ENCODE assay signal across 15 cellular contexts in genomic region chr7:71613316-71613715, GRCh38.
DNase-seq lines count a peak whose midpoint lies in the region; ATAC-seq, FAIRE-seq and TF ChIP-seq lines count a peak whose summit lies in the region.
"Had no signal": no experiment of that assay in that cellular context is flagged by ENCODE, and none has a peak within 500 bp of the region (broad histone marks: within the 10 kb centered on the region; RNA-seq: fewer than 3 reads in every experiment).

No MANE protein-coding gene starts in this region.

- H3K4me1 Mint-ChIP-seq in mesothelial cell of epicardium = peaks cover 12% of the 10 kb centered on the region
- peaks cover 25% of the 10 kb centered on the region for H3K4me1 Mint-ChIP-seq in type B pancreatic cell (ENCODE audit: unreplicated experiment)
- H3K4me1 Mint-ChIP-seq: stimulated activated naive B cell treated with anti-CD40 and anti-IgM and Interleukin-4, amounts not matched to agents 10 μg/mL and 1 μg/mL and 100 μg/mL, for 72 hours had no signal

- H2BK15ac ChIP-seq in H1 (ENCODE audit: low read length) = no peak overlapping the region

- H2BK20ac ChIP-seq in H1 (ENCODE audit: low read length) = no peak overlapping the region

- TF ChIP-seq CTCF in left ventricle myocardium inferior (IDR thresholded peaks at IDR 0.05; ENCODE audit: borderline replicate concordance) = no peak
- no peak for TF ChIP-seq CTCF in H1 (IDR thresholded peaks at IDR 0.05; ENCODE audit: control extremely low read depth in 1 of 3, insufficient read depth in 1 of 3, low read depth in 1 of 3, low read length in 3 of 3)
- TF ChIP-seq CTCF in mesothelial cell of epicardium (IDR thresholded peaks at IDR 0.05; ENCODE audit: unreplicated experiment) = no peak
- no peak for TF ChIP-seq CTCF in type B pancreatic cell (conservative IDR thresholded peaks at IDR 0.05)
- TF ChIP-seq CTCF in foreskin keratinocyte (conservative IDR thresholded peaks at IDR 0.05) = no peak
- no peak for TF ChIP-seq CTCF in GM20000 (IDR thresholded peaks at IDR 0.05; ENCODE audit: extremely low read depth, missing control alignments)

- CTCF ChIA-PET in H1 (lab: Charles Lee; ENCODE audit: partially characterized antibody) = interaction anchor here (0.6 to 0.7 kb wide), 2 partner anchors 32 to 569 kb away, joined by 3 read pairs; no protein-coding TSS in a partner anchor

- no peaks in the 10 kb centered on the region for H4K20me1 ChIP-seq in H1 (replicated peaks in 1 of 2; ENCODE audit: control insufficient read depth in 1 of 2, insufficient read depth in 2 of 2, low read length in 2 of 2)

- intact Hi-C loops in left ventricle myocardium inferior (cut with micrococcal nuclease) (no loop called here), Right ventricle myocardium inferior (cut with DNase I) (loop anchor here (5.0 to 10.0 kb wide), 5 partner anchors 49 to 479 kb away; partner anchors contain the start of gene GALNT17)

- no peak overlapping the region for H3K23ac ChIP-seq in H1 (ENCODE audit: insufficient read length)

- H3K27ac Mint-ChIP-seq in mesothelial cell of epicardium = peak overlapping the region; percentile 17
- H3K27ac Mint-ChIP-seq in type B pancreatic cell = no peak overlapping the region
- H3K27ac Mint-ChIP-seq: memory B cell; stimulated activated naive B cell treated with anti-CD40 and anti-IgM and Interleukin-4, amounts not matched to agents 10 μg/mL and 1 μg/mL and 100 μg/mL, for 72 hours had no signal

- H3K56ac ChIP-seq in H1 (replicated peaks; ENCODE audit: insufficient read length, low read depth, low read length) = no peak overlapping the region

- H4K8ac ChIP-seq in H1 (ENCODE audit: extremely low read depth, insufficient read depth, low read length) = no peak overlapping the region

- H3K4ac ChIP-seq in H1 (replicated peaks; ENCODE audit: insufficient read length, low read depth, low read length) = no peak overlapping the region

- DNase-seq in left ventricle myocardium inferior (no peak), Right ventricle myocardium inferior (ENCODE audit: missing footprints) (no peak), H1 (ENCODE audit: low read depth in 1 of 2, low spot score in 2 of 2) (no peak), mesothelial cell of epicardium (ENCODE audit: low spot score in 2 of 2, unreplicated experiment in 2 of 2) (no peak), type B pancreatic cell (ENCODE audit: extremely low spot score, unreplicated experiment) (no peak), foreskin keratinocyte (no peak), GM20000 (ENCODE audit: low spot score) (no peak)
- DNase-seq: DMS79; HCEC 1CT; MG63; NCI-H2029; NCI-H526; stimulated activated naive B cell treated with anti-CD40 and anti-IgM and Interleukin-4, amounts not matched to agents 10 μg/mL and 1 μg/mL and 100 μg/mL, for 72 hours had no signal

- H2AK5ac ChIP-seq in H1 (ENCODE audit: low read depth, low read length) = no peak overlapping the region

- H3K36me3 Mint-ChIP-seq in mesothelial cell of epicardium = no peaks in the 10 kb centered on the region
- H3K36me3 Mint-ChIP-seq in type B pancreatic cell = no peaks in the 10 kb centered on the region
- H3K36me3 Mint-ChIP-seq: memory B cell; stimulated activated naive B cell treated with anti-CD40 and anti-IgM and Interleukin-4, amounts not matched to agents 10 μg/mL and 1 μg/mL and 100 μg/mL, for 72 hours had no signal

- peak; percentile 19 for FAIRE-seq in H1 (lab: Jason Lieb, UNC)

- H4K5ac ChIP-seq in H1 (ENCODE audit: insufficient read length, low read depth, low read length) = no peak overlapping the region

- H3K79me2 ChIP-seq in H1 (ENCODE audit: control insufficient read depth in 1 of 2, insufficient read depth in 2 of 2, low read length in 2 of 2) = no peaks in the 10 kb centered on the region

- H3K9me3 ChIP-seq in left ventricle myocardium inferior (replicated peaks) (peaks cover 4% of the 10 kb centered on the region), H1 (ENCODE audit: insufficient read depth in 2 of 2, low read depth in 1 of 2, low read length in 1 of 2) (no peaks in the 10 kb centered on the region)
- H3K9me3 ChIP-seq: MG63 had no signal

- TF ChIP-seq POLR2A in H1 (IDR thresholded peaks at IDR 0.05; ENCODE audit: control extremely low read depth in 1 of 2, low read depth in 2 of 2, low read length in 2 of 2) = no peak

- H3K27me3 Mint-ChIP-seq in mesothelial cell of epicardium (ENCODE audit: low read depth) (no peaks in the 10 kb centered on the region), type B pancreatic cell (peaks cover 3% of the 10 kb centered on the region)
- H3K27me3 Mint-ChIP-seq: memory B cell; stimulated activated naive B cell treated with anti-CD40 and anti-IgM and Interleukin-4, amounts not matched to agents 10 μg/mL and 1 μg/mL and 100 μg/mL, for 72 hours had no signal

- POLR2A ChIA-PET in H1 (lab: Charles Lee; ENCODE audit: partially characterized antibody) = no interaction called here

- H3K27ac ChIP-seq in left ventricle myocardium inferior (replicated peaks) (peak overlapping the region; percentile 84), H1 (ENCODE audit: low read depth, low read length) (no peak overlapping the region), foreskin keratinocyte (no peak overlapping the region)

- WGBS in H1 (ENCODE audit: extremely low coverage in 1 of 2, insufficient coverage in 1 of 2, insufficient read length in 1 of 2, insufficient replicate concordance in 2 of 2, low coverage in 1 of 2, low lambda C conversion rate in 2 of 2, missing lambda C conversion rate in 1 of 2), 2 experiments = 55% methylated on average over 3 of the region's 3 CpGs; no CpG with 5 or more reads in 1 of the 2 experiments

- no peak for ATAC-seq in Right ventricle myocardium inferior
- ATAC-seq in foreskin keratinocyte = no peak
- ATAC-seq in HG02852 (IDR thresholded peaks at IDR 0.05; ENCODE audit: unreplicated experiment) = no peak
- ATAC-seq: stimulated activated naive B cell treated with anti-CD40 and anti-IgM and Interleukin-4, amounts not matched to agents 10 μg/mL and 1 μg/mL and 100 μg/mL, for 72 hours had no signal

- H3K36me3 ChIP-seq in left ventricle myocardium inferior (no peaks in the 10 kb centered on the region), H1 (ENCODE audit: control insufficient read depth in 2 of 4, insufficient read depth in 4 of 4, low read length in 3 of 4) (no peaks in the 10 kb centered on the region)
- H3K36me3 ChIP-seq: MG63 had no signal

- H2BK12ac ChIP-seq in H1 (ENCODE audit: low read depth, low read length) = no peak overlapping the region

- H3K9ac ChIP-seq in H1 (replicated peaks in 1 of 4; ENCODE audit: extremely low read depth in 1 of 4, low read depth in 3 of 4, low read length in 3 of 4) = no peak overlapping the region

- H3K27me3 ChIP-seq in left ventricle myocardium inferior (ENCODE audit: low read depth) (no peaks in the 10 kb centered on the region), H1 (replicated peaks in 1 of 4; ENCODE audit: control insufficient read depth in 3 of 4, extremely low read depth in 1 of 4, insufficient read depth in 3 of 4, low read length in 3 of 4) (no peaks in the 10 kb centered on the region), foreskin keratinocyte (no peaks in the 10 kb centered on the region)
- H3K27me3 ChIP-seq: MG63 had no signal

- H3K23me2 ChIP-seq in H1 (ENCODE audit: low read depth, low read length) = no peaks in the 10 kb centered on the region

- H2AFZ ChIP-seq in H1 (ENCODE audit: low read length) = no peak overlapping the region

- TF ChIP-seq RAD21 in H1 (IDR thresholded peaks at IDR 0.05 in 1 of 2, conservative IDR thresholded peaks at IDR 0.05 in 1 of 2; ENCODE audit: low read depth in 2 of 2, low read length in 2 of 2) = no peak

- H3K4me2 ChIP-seq in H1 (ENCODE audit: insufficient read depth in 1 of 2, low read depth in 2 of 2, low read length in 2 of 2) = no peak overlapping the region

- H3K9me3 Mint-ChIP-seq in mesothelial cell of epicardium = peaks cover 3% of the 10 kb centered on the region
- H3K9me3 Mint-ChIP-seq in type B pancreatic cell = no peaks in the 10 kb centered on the region

- H2BK120ac ChIP-seq in H1 (replicated peaks; ENCODE audit: low read depth, low read length) = no peak overlapping the region

- H3K4me3 Mint-ChIP-seq in mesothelial cell of epicardium = no peak overlapping the region
- H3K4me3 Mint-ChIP-seq in type B pancreatic cell = peak overlapping the region; percentile 56
- H3K4me3 Mint-ChIP-seq: memory B cell; stimulated activated naive B cell treated with anti-CD40 and anti-IgM and Interleukin-4, amounts not matched to agents 10 μg/mL and 1 μg/mL and 100 μg/mL, for 72 hours had no signal

- H3K4me1 ChIP-seq in left ventricle myocardium inferior = peaks cover 41% of the 10 kb centered on the region
- H3K4me1 ChIP-seq in H1 (replicated peaks in 1 of 4; ENCODE audit: control insufficient read depth in 3 of 4, insufficient read depth in 4 of 4, low read length in 3 of 4) = peaks cover 3 to 18% (median 12%) of the 10 kb centered on the region in 4 experiments
- H3K4me1 ChIP-seq in foreskin keratinocyte = no peaks in the 10 kb centered on the region

- H3K4me3 ChIP-seq in left ventricle myocardium inferior = no peak overlapping the region
- H3K4me3 ChIP-seq in H1 (ENCODE audit: extremely low read depth in 1 of 4, insufficient read depth in 2 of 4, low read depth in 3 of 4, low read length in 4 of 4) = no peak overlapping the region
- H3K4me3 ChIP-seq: MG63 had no signal

- H4K91ac ChIP-seq in H1 (replicated peaks; ENCODE audit: insufficient read length, low read length) = no peak overlapping the region

- H3K18ac ChIP-seq in H1 (ENCODE audit: extremely low read depth, low read length) = no peak overlapping the region

- no peaks in the 10 kb centered on the region for H3K79me1 ChIP-seq in H1 (ENCODE audit: low read depth, low read length)

- no peak overlapping the region for H2BK5ac ChIP-seq in H1 (ENCODE audit: low read depth, low read length)

- no peak for TF ChIP-seq EP300 in H1 (IDR thresholded peaks at IDR 0.05; ENCODE audit: borderline replicate concordance in 1 of 2, low read depth in 2 of 2, low read length in 2 of 2)

- no peak overlapping the region for H3K14ac ChIP-seq in H1 (ENCODE audit: insufficient read length)

TF ChIP-seq in H1, 55 proteins besides CTCF, POLR2A, EP300 and RAD21 (continues in another document):
- TF ChIP-seq RXRA (IDR thresholded peaks at IDR 0.05; ENCODE audit: insufficient read depth, low read depth, low read length) (no peak), JUND (IDR thresholded peaks at IDR 0.05; ENCODE audit: low read length) (no peak), TEAD4 (IDR thresholded peaks at IDR 0.05; ENCODE audit: low read depth, low read length) (no peak), CHD1 (IDR thresholded peaks at IDR 0.05; ENCODE audit: low read depth, low read length) (no peak)
